ENCODE assay signal across 28 cellular contexts in the genomic region with DNA sequence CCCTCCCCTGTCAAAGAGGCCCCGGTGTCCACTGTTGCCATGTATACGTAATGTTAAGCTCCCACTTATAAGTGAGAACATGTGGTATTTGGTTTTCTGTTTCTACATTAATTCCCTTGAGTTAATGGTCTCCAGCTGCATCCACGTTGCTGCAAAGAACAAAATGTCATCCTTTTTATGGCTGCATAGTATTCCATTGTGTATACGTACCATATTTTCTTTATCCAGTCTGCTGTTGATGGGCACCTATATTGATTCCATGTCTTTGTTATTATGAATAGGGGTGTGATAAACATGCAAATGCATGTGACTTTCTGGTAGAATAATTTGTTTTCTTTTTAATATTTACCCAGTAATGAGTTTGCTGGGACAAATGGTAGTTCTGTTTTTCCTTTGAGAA. TPM values are rescaled to one million over a fixed set of nuclear protein-coding genes. Genes with fewer than 3 reads are reported as not detected.
"Had no signal": no experiment of that assay in that cellular context is flagged by ENCODE, and none has a peak within 500 bp of the region (broad histone marks: within the 10 kb centered on the region; RNA-seq: fewer than 3 reads in every experiment).

No MANE protein-coding gene starts in this region.

- H3K4me2 ChIP-seq: neural progenitor cell, smooth muscle cell had no signal

- H3K4me3 ChIP-seq: neural progenitor cell, ovary, psoas muscle, right lobe of liver, sigmoid colon, smooth muscle cell, spleen, suprapubic skin, testis, tibial artery, transverse colon, upper lobe of right lung, uterus had no signal

- H3K27me3 ChIP-seq: neural progenitor cell, ovary, right lobe of liver, sigmoid colon, spleen, suprapubic skin, testis, tibial artery, transverse colon, upper lobe of right lung, uterus had no signal

- H3K27ac ChIP-seq: neural progenitor cell, ovary, parathyroid adenoma, psoas muscle, right lobe of liver, sigmoid colon, spleen, suprapubic skin, testis, tibial artery, transverse colon, upper lobe of right lung, uterus had no signal

- H3K9ac ChIP-seq: neural progenitor cell, parathyroid adenoma had no signal

- H3K4me1 ChIP-seq: neural progenitor cell, parathyroid adenoma, psoas muscle, right lobe of liver, spleen, suprapubic skin, transverse colon, upper lobe of right lung, uterus had no signal

- ATAC-seq: natural killer cell; psoas muscle; right cardiac atrium; right lobe of liver; stimulated activated memory B cell treated with anti-CD40 and anti-IgM and Interleukin-4, amounts not matched to agents 10 μg/mL and 1 μg/mL and 100 μg/mL, for 72 hours; stimulated activated naive CD8-positive, alpha-beta T cell treated with anti-CD3 and anti-CD28 coated beads, Interleukin-15, amount 100 ng/mL, for 72 hours; stimulated activated naive CD8-positive, alpha-beta T cell treated with anti-CD3 and anti-CD28 coated beads, Interleukin-15, Interleukin-2, amounts not matched to agents 100 U/mL and 50 U/mL, for 24 hours; upper lobe of right lung had no signal

- H3K79me2 ChIP-seq: parathyroid adenoma had no signal

- H3K9me3 ChIP-seq: ovary, psoas muscle, right lobe of liver, spleen, suprapubic skin, testis, tibial artery, transverse colon, upper lobe of right lung, uterus had no signal

- H3K36me3 ChIP-seq: neural progenitor cell, ovary, right lobe of liver, sigmoid colon, spleen, suprapubic skin, tibial artery, transverse colon, upper lobe of right lung, uterus had no signal

- DNase-seq: natural killer cell; occipital lobe; ovary; psoas muscle; right cardiac atrium; right lobe of liver; sigmoid colon; spleen; stimulated activated CD4-positive, alpha-beta T cell treated with anti-CD3 and anti-CD28 coated beads, Interleukin-12 subunit alpha, Interleukin-12 subunit beta, amount 100 ng/mL, for 4 hours; stimulated activated CD4-positive, alpha-beta T cell treated with anti-CD3 and anti-CD28 coated beads, Interleukin-1b, Interleukin-23, amount 100 ng/mL, for 48 hours; stimulated activated CD4-positive, alpha-beta T cell treated with anti-CD3 and anti-CD28 coated beads, Interleukin-4, amount 100 ng/mL, for 1 hour; stimulated activated CD4-positive, alpha-beta T cell treated with anti-CD3 and anti-CD28 coated beads, Interleukin-4, amount 100 ng/mL, for 4 hours; stimulated activated CD8-positive, alpha-beta memory T cell treated with anti-CD3 and anti-CD28 coated beads, Interleukin-4, amount 100 ng/mL, for 48 hours; stimulated activated naive CD4-positive, alpha-beta T cell; stimulated activated naive CD8-positive, alpha-beta T cell treated with anti-CD3 and anti-CD28 coated beads, Interleukin-15, amount 100 ng/mL, for 72 hours; stimulated activated naive CD8-positive, alpha-beta T cell treated with anti-CD3 and anti-CD28 coated beads, Interleukin-15, Interleukin-2, amounts not matched to agents 100 U/mL and 50 U/mL, for 24 hours; substantia nigra; testis; tibial artery; transverse colon; upper lobe of right lung; uterus had no signal

- H2AFZ ChIP-seq: neural progenitor cell, parathyroid adenoma had no signal

RNA-seq across cellular contexts. Expression of a gene that starts 43.3 kb away (rescaled TPM):
- total RNA-seq: natural killer cell, renal cortical epithelial cell had no signal
